Comparison of ENCODE assay signal across 26 cellular contexts in the genomic region with DNA sequence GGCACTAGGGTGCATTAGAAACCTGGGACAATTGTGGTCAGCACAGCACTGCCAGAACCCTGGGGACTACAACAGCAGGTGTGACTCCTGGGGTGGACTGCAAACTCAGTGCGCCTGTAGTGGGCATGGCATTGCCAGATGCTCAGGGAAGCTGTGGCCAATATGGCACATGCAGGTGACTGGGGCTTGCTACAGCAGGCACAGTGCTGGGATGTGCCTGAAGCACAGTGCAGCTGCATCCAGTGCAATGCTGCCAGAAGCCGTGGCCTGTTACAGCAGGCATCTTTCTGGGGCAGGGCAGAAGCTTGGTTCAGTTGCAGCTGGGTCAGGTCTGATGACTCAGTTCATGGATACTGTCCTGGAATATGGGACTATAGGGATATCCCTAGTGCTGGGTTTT.
"Had no signal": no experiment of that assay in that cellular context is flagged by ENCODE, and none has a peak within 500 bp of the region (broad histone marks: within the 10 kb centered on the region; RNA-seq: fewer than 3 reads in every experiment).

No MANE protein-coding gene starts in this region.

- FAIRE-seq: colon, urothelium cell line had no signal

- H3K27ac ChIP-seq: dorsolateral prefrontal cortex, epithelial cell of prostate, esophagus muscularis mucosa, lower lobe of right lung, ovary, psoas muscle, sigmoid colon, testis, tibial artery, upper lobe of left lung had no signal

- DNase-seq: dorsolateral prefrontal cortex; effector CD4-positive, alpha-beta T cell; foreskin melanocyte; hypothalamus; immature natural killer cell; islet precursor cell; left ventricle myocardium superior; lower lobe of right lung; natural killer cell; occipital lobe; ovary; psoas muscle; right cardiac atrium; sigmoid colon; stimulated activated CD4-positive, alpha-beta T cell treated with anti-CD3 and anti-CD28 coated beads, Interleukin-2, amount 100 ng/mL, for 24 hours; stimulated activated CD4-positive, alpha-beta T cell treated with anti-CD3 and anti-CD28 coated beads, Interleukin-4, amount 100 ng/mL, for 24 hours; stimulated activated naive CD8-positive, alpha-beta T cell treated with anti-CD3 and anti-CD28 coated beads, Interleukin-15, Interleukin-2, amounts not matched to agents 100 U/mL and 50 U/mL, for 24 hours; substantia nigra; testis; tibial artery; upper lobe of left lung had no signal

- H3K36me3 ChIP-seq: esophagus muscularis mucosa, lower lobe of right lung, ovary, sigmoid colon, tibial artery, upper lobe of left lung had no signal

- H3K27me3 ChIP-seq: dorsolateral prefrontal cortex, esophagus muscularis mucosa, sigmoid colon, testis, tibial artery, upper lobe of left lung had no signal

- ATAC-seq: left ventricle myocardium superior; lower lobe of right lung; natural killer cell; psoas muscle; right cardiac atrium; stimulated activated memory B cell treated with anti-CD40 and anti-IgM and Interleukin-4, amounts not matched to agents 10 μg/mL and 1 μg/mL and 100 μg/mL, for 72 hours; stimulated activated naive CD8-positive, alpha-beta T cell treated with anti-CD3 and anti-CD28 coated beads, Interleukin-15, Interleukin-2, amounts not matched to agents 100 U/mL and 50 U/mL, for 24 hours had no signal

- H3K9me3 ChIP-seq: esophagus muscularis mucosa, lower lobe of right lung, ovary, psoas muscle, sigmoid colon, testis, tibial artery, upper lobe of left lung had no signal

- H3K4me3 ChIP-seq: dorsolateral prefrontal cortex, esophagus muscularis mucosa, lower lobe of right lung, ovary, psoas muscle, sigmoid colon, testis, tibial artery, upper lobe of left lung had no signal

- H3K4me1 ChIP-seq: esophagus muscularis mucosa, lower lobe of right lung, psoas muscle, sigmoid colon, testis, tibial artery, upper lobe of left lung had no signal
